13 cellular contexts compared by ENCODE assay signal in genomic region chr22:19848298-19849224, GRCh38. TPM values are rescaled to one million over a fixed set of nuclear protein-coding genes. Genes with fewer than 3 reads are reported as not detected.
DNase-seq lines count a peak whose midpoint lies in the region; ATAC-seq, FAIRE-seq and TF ChIP-seq lines count a peak whose summit lies in the region.
"Had no signal": no experiment of that assay in that cellular context is flagged by ENCODE, and none has a peak within 500 bp of the region (broad histone marks: within the 10 kb centered on the region; RNA-seq: fewer than 3 reads in every experiment).

No MANE protein-coding gene starts in this region.

- H3K9me3 ChIP-seq in ovary = no peaks in the 10 kb centered on the region

- H3K4me1 ChIP-seq in ovary (ENCODE audit: insufficient read depth) = peaks cover 6% of the 10 kb centered on the region

- TF ChIP-seq CTCF in ovary (IDR thresholded peaks at IDR 0.05) = no peak

- intact Hi-C loops in ovary (cut with DNase I) = loop anchor here in 1 of 4 donors (10.0 kb wide), 1 partner anchor 56 kb away; no protein-coding TSS in a partner anchor

- 78 to 84% (median 84%) methylated on average over 7 of the region's 7 CpGs for WGBS in ovary, 3 donors

- no peak overlapping the region for H3K4me3 ChIP-seq in ovary
- H3K4me3 ChIP-seq: heart right ventricle had no signal

- no peak for TF ChIP-seq EP300 in ovary (IDR thresholded peaks at IDR 0.05)

- no peak overlapping the region for H3K27ac ChIP-seq in ovary
- H3K27ac ChIP-seq: brain microvascular endothelial cell, heart right ventricle had no signal

- no peaks in the 10 kb centered on the region for H3K36me3 ChIP-seq in ovary

- peak; percentile 55 for DNase-seq in A172 (ENCODE audit: low spot score)
- DNase-seq in H54 (ENCODE audit: insufficient read length, low spot score) = peak; percentile 32
- DNase-seq in SW480 (ENCODE audit: low spot score) = peak; percentile 69
- DNase-seq in left lobe of liver (ENCODE audit: low spot score) = peak; percentile 84
- no peak for DNase-seq in ovary
- no peak for DNase-seq in activated CD4-positive, alpha-beta T cell treated with anti-CD3 and anti-CD28 coated beads, Interleukin-2, amount 50 U/mL, for 48 hours
- no peak for DNase-seq in cerebellar nuclear complex (lab: John Stamatoyannopoulos, UW)
- DNase-seq: activated CD4-positive, alpha-beta T cell treated with anti-CD3 and anti-CD28 coated beads, Interleukin-2, amount 10 ng/mL, durations not matched to agents 24 days and 14 days; brain microvascular endothelial cell; CD4-positive, CD25-positive, alpha-beta regulatory T cell; heart right ventricle had no signal

- H3K27me3 ChIP-seq in ovary = no peaks in the 10 kb centered on the region
- H3K27me3 ChIP-seq: brain microvascular endothelial cell, heart right ventricle had no signal

- TF ChIP-seq POLR2A in H54 (IDR thresholded peaks at IDR 0.05; ENCODE audit: low read depth, low read length) (no peak), ovary (IDR thresholded peaks at IDR 0.05) (no peak)

- FAIRE-seq in H54 (lab: Jason Lieb, UNC) = no peak

- ATAC-seq in left lobe of liver (peak; percentile 85), HG03045 (IDR thresholded peaks at IDR 0.05; ENCODE audit: unreplicated experiment) (no peak)
- ATAC-seq: heart right ventricle; natural killer cell treated with Interleukin-12 subunit alpha and Interleukin-12 subunit beta and Interleukin-15 and Interleukin-18, amount 100 ng/mL, for 72 hours had no signal

RNA-seq across cellular contexts. Expression of gene GNB1L, which starts 6.1 kb away (rescaled TPM):
- 8.9 and 9.6 TPM in 2 replicates for total RNA-seq in A172 (2014; rRNA removed; shearing (Covaris generic))
- total RNA-seq in left lobe of liver (4.3 TPM), ovary (10 to 100 TPM in 2 of 7 donors, 1 to 10 TPM in 5; 3.1 to 14.9 (median 6.0) TPM)
- 1 to 10 TPM in 1 of 2 donors, not detected in 1; 5.1 TPM for polyA plus RNA-seq in ovary

RNA-seq across cellular contexts. Expression of gene RTL10, which starts 6.1 kb away (rescaled TPM):
- 8.5 and 11.7 TPM in 2 replicates for total RNA-seq in A172 (2014; rRNA removed; shearing (Covaris generic))
- total RNA-seq in left lobe of liver = 9.4 TPM
- 10 to 100 TPM in 6 of 7 donors, 1 to 10 TPM in 1; 9.1 to 54.3 (median 16.7) TPM for total RNA-seq in ovary
- polyA plus RNA-seq in ovary = 1 to 10 TPM; 7.1 to 7.3 TPM

Comparison
In these comparisons a context has a peak if more than half of its experiments do, and no peak if none do; other contexts are left out.
1. DNase-seq: peak in A172 (single experiment), H54 (single experiment), SW480 (single experiment) and left lobe of liver (single experiment); none in ovary (0 of 5), activated CD4-positive, alpha-beta T cell treated with anti-CD3 and anti-CD28 coated beads, Interleukin-2, amount 50 U/mL, for 48 hours (0 of 2) and cerebellar nuclear complex (0 of 2).